ENCODE assay signal across 1 cellular context in genomic region chr6:44156494-44157151, GRCh38.
TF ChIP-seq lines count a peak whose summit lies in the region.

No MANE protein-coding gene starts in this region.

TF ChIP-seq in HepG2, 621 proteins besides CTCF, POLR2A, EP300 and RAD21 (continued from another document and continues in another):
- TF ChIP-seq ZBTB40 (IDR thresholded peaks at IDR 0.05) (no peak), ZBTB40 (CRISPR knock-in tag; IDR thresholded peaks at IDR 0.05) (no peak; the same call in 1 of the 2 replicates), ZBTB21 (CRISPR knock-in tag; IDR thresholded peaks at IDR 0.05) (no peak; the same call in 1 of the 2 replicates), JDP2 (CRISPR knock-in tag; IDR thresholded peaks at IDR 0.05; ENCODE audit: borderline replicate concordance) (no peak), CERS6 (CRISPR knock-in tag; IDR thresholded peaks at IDR 0.05) (no peak), PRDM10 (CRISPR knock-in tag; IDR thresholded peaks at IDR 0.05; ENCODE audit: low read depth) (no peak; the same call in none of the 2 replicates), ZNF343 (CRISPR knock-in tag; IDR thresholded peaks at IDR 0.05) (no peak), MED1 (CRISPR knock-in tag; IDR thresholded peaks at IDR 0.05) (peak; percentile 97), AFF4 (CRISPR knock-in tag; IDR thresholded peaks at IDR 0.05) (0 out of 2 replicates have a peak, but pooled peaks have one; percentile 42), ZNF326 (CRISPR knock-in tag; IDR thresholded peaks at IDR 0.05; ENCODE audit: borderline replicate concordance) (no peak), ZNF207 (IDR thresholded peaks at IDR 0.05; ENCODE audit: borderline replicate concordance) (no peak), IKZF5 (CRISPR knock-in tag; IDR thresholded peaks at IDR 0.05) (peak; percentile 92), ZNF652 (CRISPR knock-in tag; IDR thresholded peaks at IDR 0.05; ENCODE audit: borderline replicate concordance, low read depth) (peak; percentile 61; the same call in 1 of the 2 replicates), ZNF33A (CRISPR knock-in tag; IDR thresholded peaks at IDR 0.05; ENCODE audit: borderline replicate concordance) (peak; percentile 18; the same call in 1 of the 2 replicates), FOXK2 (IDR thresholded peaks at IDR 0.05) (peak; percentile 86), TFE3 (CRISPR knock-in tag; IDR thresholded peaks at IDR 0.05) (no peak), CREB3 (CRISPR knock-in tag; IDR thresholded peaks at IDR 0.05) (no peak), PHB2 (IDR thresholded peaks at IDR 0.05; ENCODE audit: partially characterized antibody) (no peak), FOXA1 (IDR thresholded peaks at IDR 0.05) (no peak), FOXA1 (CRISPR knock-in tag; IDR thresholded peaks at IDR 0.05) (peak; percentile 95), GABPA (IDR thresholded peaks at IDR 0.05; ENCODE audit: low read depth, low read length) (no peak), GABPA (CRISPR knock-in tag; IDR thresholded peaks at IDR 0.05; ENCODE audit: low read depth) (peak; percentile 43), ZNF496 (CRISPR knock-in tag; IDR thresholded peaks at IDR 0.05; ENCODE audit: insufficient replicate concordance) (no peak), CREB1 (IDR thresholded peaks at IDR 0.05) (0 out of 2 replicates have a peak, but pooled peaks have one; percentile 21), CREB1 (CRISPR knock-in tag; IDR thresholded peaks at IDR 0.05) (no peak), ZNF850 (CRISPR knock-in tag; conservative IDR thresholded peaks at IDR 0.05) (no peak), ELF1 (CRISPR knock-in tag; IDR thresholded peaks at IDR 0.05) (peak; percentile 47; the same call in 1 of the 2 replicates), RNF2 (conservative IDR thresholded peaks at IDR 0.05; ENCODE audit: low read depth) (no peak), HNRNPUL1 (IDR thresholded peaks at IDR 0.05; ENCODE audit: low read depth, low read length) (no peak), ZNF382 (CRISPR knock-in tag; IDR thresholded peaks at IDR 0.05; ENCODE audit: borderline replicate concordance) (no peak), CENPX (CRISPR knock-in tag; IDR thresholded peaks at IDR 0.05) (no peak), TAF15 (IDR thresholded peaks at IDR 0.05; ENCODE audit: low read depth, low read length, poor library complexity, severe bottlenecking) (no peak), ZBTB14 (CRISPR knock-in tag; IDR thresholded peaks at IDR 0.05) (no peak), HNRNPLL (IDR thresholded peaks at IDR 0.05; ENCODE audit: low read depth, low read length, poor library complexity, severe bottlenecking) (peak; percentile 40), ISL2 (CRISPR knock-in tag; IDR thresholded peaks at IDR 0.05) (peak; percentile 83), TCF12 (IDR thresholded peaks at IDR 0.05) (no peak), TCF12 (CRISPR knock-in tag; IDR thresholded peaks at IDR 0.05) (peak; percentile 60; the same call in 1 of the 2 replicates), REPIN1 (CRISPR knock-in tag; IDR thresholded peaks at IDR 0.05; ENCODE audit: borderline replicate concordance, low read depth) (peak; percentile 98), RAD51 (IDR thresholded peaks at IDR 0.05; ENCODE audit: borderline replicate concordance) (no peak)
